In genomic region chr7:50308301-50309129, GRCh38 we compare ENCODE assay signal across 8 cellular contexts. TPM values are rescaled to one million over a fixed set of nuclear protein-coding genes. Genes with fewer than 3 reads are reported as not detected.
DNase-seq lines count a peak whose midpoint lies in the region; ATAC-seq and TF ChIP-seq lines count a peak whose summit lies in the region.

No MANE protein-coding gene starts in this region.

- peaks cover 0 to 53% (median 18%) of the 10 kb centered on the region in 3 donors for H3K27me3 ChIP-seq in stomach
- peaks cover 0 to 18% of the 10 kb centered on the region in 2 donors for H3K27me3 ChIP-seq in tibial artery

- intact Hi-C loops in stomach (cut with DNase I; ENCODE audit: low total_unique reads): no loop called here
- intact Hi-C loops in tibial artery (cut with DNase I; ENCODE audit: low total_unique reads): no loop called here

- H3K9me3 ChIP-seq in stomach: no peaks in the 10 kb centered on the region
- H3K9me3 ChIP-seq in tibial artery: no peaks in the 10 kb centered on the region

- TF ChIP-seq POLR2A in stomach (IDR thresholded peaks at IDR 0.05): no peak

- TF ChIP-seq EP300 in stomach (IDR thresholded peaks at IDR 0.05): no peak

- peaks cover 42% of the 10 kb centered on the region for H3K4me1 Mint-ChIP-seq in activated naive CD8-positive, alpha-beta T cell treated with anti-CD3 and anti-CD28 coated beads, Interleukin-2, amount 50 U/mL, for 24 hours

- ATAC-seq in activated naive CD8-positive, alpha-beta T cell treated with anti-CD3 and anti-CD28 coated beads, Interleukin-2, amount 50 U/mL, for 24 hours: peak; percentile 47

- no peaks in the 10 kb centered on the region for H3K27me3 Mint-ChIP-seq in activated naive CD8-positive, alpha-beta T cell treated with anti-CD3 and anti-CD28 coated beads, Interleukin-2, amount 50 U/mL, for 24 hours

- peaks cover 82% of the 10 kb centered on the region for H3K36me3 Mint-ChIP-seq in activated naive CD8-positive, alpha-beta T cell treated with anti-CD3 and anti-CD28 coated beads, Interleukin-2, amount 50 U/mL, for 24 hours (ENCODE audit: low read depth)

- H3K27ac ChIP-seq in stomach (peak overlapping the region; percentile 42 to 88 (median 77)), tibial artery (no peak overlapping the region)

- no peaks in the 10 kb centered on the region for H3K36me3 ChIP-seq in stomach
- no peaks in the 10 kb centered on the region for H3K36me3 ChIP-seq in tibial artery

- WGBS in stomach, 5 donors: 49 to 62% (median 59%) methylated on average over 14 of the region's 14 CpGs

- H3K4me3 Mint-ChIP-seq in activated naive CD8-positive, alpha-beta T cell treated with anti-CD3 and anti-CD28 coated beads, Interleukin-2, amount 50 U/mL, for 24 hours: peak overlapping the region; percentile 92

- peak overlapping the region; percentile 96 for H3K27ac Mint-ChIP-seq in activated naive CD8-positive, alpha-beta T cell treated with anti-CD3 and anti-CD28 coated beads, Interleukin-2, amount 50 U/mL, for 24 hours

- no peaks in the 10 kb centered on the region for H3K9me3 Mint-ChIP-seq in activated naive CD8-positive, alpha-beta T cell treated with anti-CD3 and anti-CD28 coated beads, Interleukin-2, amount 50 U/mL, for 24 hours

- DNase-seq in activated CD8-positive, alpha-beta memory T cell treated with anti-CD3 and anti-CD28 coated beads for 24 hours: peak; percentile 87
- no peak for DNase-seq in activated CD8-positive, alpha-beta memory T cell treated with anti-CD3 and anti-CD28 coated beads, Interleukin-2, amount 50 U/mL, for 4 hours
- DNase-seq in NCI-H146 treated with DMSO at 0.1 percent for 48 hours (lab: John Stamatoyannopoulos, UW; ENCODE audit: unreplicated experiment) (peak; percentile 9), stomach (no peak), OCI-M2 (lab: John Stamatoyannopoulos, UW; ENCODE audit: unreplicated experiment) (no peak), tibial artery (no peak), NCI-H2107 treated with DMSO at 0.1 percent for 48 hours (lab: John Stamatoyannopoulos, UW; ENCODE audit: unreplicated experiment) (no peak)
- DNase-seq in activated naive CD8-positive, alpha-beta T cell treated with anti-CD3 and anti-CD28 coated beads, Interleukin-2, amount 50 U/mL, for 24 hours: peak; percentile 57

- H3K4me1 ChIP-seq in stomach (peaks cover 0 to 15% (median 10%) of the 10 kb centered on the region in 4 donors), tibial artery (peaks cover 0 to 12% (median 5%) of the 10 kb centered on the region in 4 donors)

- TF ChIP-seq CTCF in stomach (IDR thresholded peaks at IDR 0.05): no peak
- TF ChIP-seq CTCF in tibial artery (IDR thresholded peaks at IDR 0.05): no peak

- H3K4me3 ChIP-seq in stomach: peak overlapping the region in 2 of 4 donors; percentile 12 to 27
- no peak overlapping the region for H3K4me3 ChIP-seq in tibial artery

RNA-seq across cellular contexts. Expression of gene IKZF1, which starts 4.0 kb away (rescaled TPM):
- total RNA-seq in stomach: 100 to 1,000 TPM in 1 of 5 donors, 10 to 100 TPM in 3, 1 to 10 TPM in 1; 4.5 to 139 (median 14.0) TPM
- 1 to 10 TPM; 1.5 to 6.4 (median 1.8) TPM for polyA plus RNA-seq in stomach

Comparison
In these comparisons a context has a peak if more than half of its experiments do, and no peak if none do; other contexts are left out.
1. DNase-seq: peak in activated CD8-positive, alpha-beta memory T cell treated with anti-CD3 and anti-CD28 coated beads for 24 hours (single experiment), NCI-H146 treated with DMSO at 0.1 percent for 48 hours (single experiment) and activated naive CD8-positive, alpha-beta T cell treated with anti-CD3 and anti-CD28 coated beads, Interleukin-2, amount 50 U/mL, for 24 hours (single experiment); none in activated CD8-positive, alpha-beta memory T cell treated with anti-CD3 and anti-CD28 coated beads, Interleukin-2, amount 50 U/mL, for 4 hours (single experiment), stomach (single experiment), OCI-M2 (single experiment), tibial artery (0 of 2) and NCI-H2107 treated with DMSO at 0.1 percent for 48 hours (single experiment).
2. H3K27ac ChIP-seq: peak in stomach (5 of 5); none in tibial artery (0 of 2).